Comparison of ENCODE assay signal across 16 cellular contexts in the genomic region with DNA sequence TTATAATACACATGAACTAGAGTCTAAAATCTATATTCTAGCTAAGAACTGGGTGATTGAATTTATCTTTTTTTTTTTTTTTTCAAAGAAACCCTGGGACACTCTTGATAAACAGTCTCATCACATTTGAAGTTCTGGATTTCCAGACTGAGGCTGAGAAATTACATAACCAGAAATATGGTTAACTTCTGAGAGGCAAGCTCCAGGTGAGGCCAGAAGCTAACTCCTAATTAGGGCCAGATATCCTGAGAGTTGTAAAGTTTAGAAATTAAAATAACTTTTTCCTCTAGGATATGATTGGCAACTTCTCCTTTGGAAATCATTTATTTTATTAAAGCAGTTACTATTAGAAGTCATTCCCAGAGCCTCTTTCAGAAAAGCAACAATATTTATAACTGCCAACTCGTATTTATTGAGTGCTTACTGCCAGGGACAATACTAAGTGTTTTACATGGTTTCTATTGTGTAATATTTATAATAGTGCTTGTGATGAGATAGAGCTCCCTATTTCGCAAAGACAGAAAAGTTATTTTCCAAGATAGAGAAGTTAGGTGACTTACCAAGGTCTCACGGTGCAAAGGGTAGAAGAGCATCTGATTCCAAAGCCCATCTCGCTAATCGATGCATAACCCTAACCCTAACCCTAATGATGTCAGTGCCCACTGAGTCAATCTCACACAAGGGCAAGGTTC.
"Had no signal": no experiment of that assay in that cellular context is flagged by ENCODE, and none has a peak within 500 bp of the region (broad histone marks: within the 10 kb centered on the region; RNA-seq: fewer than 3 reads in every experiment).

No MANE protein-coding gene starts in this region.

- H3K27me3 ChIP-seq: colonic mucosa, esophagus squamous epithelium, gastroesophageal sphincter, thyroid gland, upper lobe of left lung, uterus had no signal

- ATAC-seq: gastroesophageal sphincter; naive thymus-derived CD8-positive, alpha-beta T cell; right cardiac atrium had no signal

- DNase-seq: colonic mucosa; dermis blood vessel endothelial cell; esophagus squamous epithelium; foreskin fibroblast; glutamatergic neuron; immature natural killer cell; left ventricle myocardium inferior; mesendoderm; naive thymus-derived CD8-positive, alpha-beta T cell; right cardiac atrium; stimulated activated naive CD4-positive, alpha-beta T cell; thyroid gland; upper lobe of left lung; uterus had no signal

- H3K9me3 ChIP-seq: colonic mucosa, esophagus squamous epithelium, gastroesophageal sphincter, left ventricle myocardium inferior, thyroid gland, upper lobe of left lung, uterus had no signal

- H3K27ac ChIP-seq: colonic mucosa, esophagus squamous epithelium, gastroesophageal sphincter, left ventricle myocardium inferior, thyroid gland, upper lobe of left lung, uterus had no signal

- H3K36me3 ChIP-seq: colonic mucosa, esophagus squamous epithelium, gastroesophageal sphincter, left ventricle myocardium inferior, thyroid gland, upper lobe of left lung, uterus had no signal

- H3K4me3 ChIP-seq: colonic mucosa, esophagus squamous epithelium, gastroesophageal sphincter, left ventricle myocardium inferior, thyroid gland, upper lobe of left lung, uterus had no signal

- FAIRE-seq: keratinocyte had no signal

- H3K4me1 ChIP-seq: colonic mucosa, esophagus squamous epithelium, gastroesophageal sphincter, left ventricle myocardium inferior, thyroid gland, upper lobe of left lung, uterus had no signal
